ENCODE assay signal across 10 cellular contexts in the genomic region with DNA sequence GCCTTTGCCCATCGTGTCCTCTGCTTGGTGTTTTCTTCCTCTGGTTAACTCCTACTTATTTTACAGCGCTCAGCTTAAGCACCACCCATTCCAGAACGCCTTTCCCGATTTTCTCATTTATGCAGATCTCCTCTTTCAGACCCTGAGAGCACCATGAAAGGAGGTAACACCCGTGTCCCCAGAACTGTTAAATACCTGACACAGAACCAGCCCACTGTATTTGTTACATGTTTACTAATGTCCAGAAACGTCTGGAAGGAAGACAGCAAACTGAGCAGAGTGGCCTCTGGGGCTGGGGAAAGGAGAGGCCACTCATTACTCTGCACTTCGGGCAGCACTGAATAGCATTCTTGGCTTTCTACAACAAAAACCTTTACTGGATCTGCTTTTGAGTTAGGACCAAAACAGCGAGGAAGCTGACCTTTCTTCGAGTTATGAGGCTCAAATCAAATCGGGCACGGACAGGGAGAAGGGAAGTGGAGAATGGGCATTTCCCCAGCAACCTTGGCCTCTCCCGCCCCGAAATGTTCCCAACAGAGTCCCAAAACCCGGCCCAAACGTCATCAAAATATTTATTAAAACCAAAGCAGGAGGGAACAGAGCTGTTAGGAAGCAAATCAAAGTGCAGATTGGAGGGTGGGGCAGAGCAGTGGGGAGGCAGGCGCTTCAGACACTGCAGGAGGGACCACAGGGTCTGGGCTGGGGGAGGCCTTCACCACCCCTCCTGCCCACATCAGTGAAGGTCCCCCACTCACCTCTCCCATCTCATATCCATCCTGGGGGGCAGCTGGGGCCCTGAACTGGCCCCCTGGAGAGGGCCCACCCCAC. TPM values are rescaled to one million over a fixed set of nuclear protein-coding genes. Genes with fewer than 3 reads are reported as not detected.
DNase-seq lines count a peak whose midpoint lies in the region; ATAC-seq and TF ChIP-seq lines count a peak whose summit lies in the region.
"Had no signal": no experiment of that assay in that cellular context is flagged by ENCODE, and none has a peak within 500 bp of the region (broad histone marks: within the 10 kb centered on the region; RNA-seq: fewer than 3 reads in every experiment).

No MANE protein-coding gene starts in this region.

- peaks cover 6% of the 10 kb centered on the region for H3K36me3 ChIP-seq in lower lobe of right lung

- ATAC-seq in lower lobe of right lung (peak; percentile 1 to 15), HG02884 (IDR thresholded peaks at IDR 0.05; ENCODE audit: unreplicated experiment) (no peak)

- H3K9me3 Mint-ChIP-seq in activated T-cell treated with anti-CD3 and anti-CD28 coated beads, Interleukin-2, amount 50 U/mL, for 24 hours = no peaks in the 10 kb centered on the region
- H3K9me3 Mint-ChIP-seq in type B pancreatic cell = no peaks in the 10 kb centered on the region

- H3K4me3 ChIP-seq in astrocyte of the spinal cord (ENCODE audit: low read depth, low read length) (peak overlapping the region; percentile 49), lower lobe of right lung (peak overlapping the region; percentile 67)

- no peaks in the 10 kb centered on the region for H3K27me3 Mint-ChIP-seq in activated T-cell treated with anti-CD3 and anti-CD28 coated beads, Interleukin-2, amount 50 U/mL, for 24 hours
- H3K27me3 Mint-ChIP-seq in type B pancreatic cell = no peaks in the 10 kb centered on the region

- DNase-seq in activated T-cell treated with anti-CD3 and anti-CD28 coated beads, Interleukin-2, amount 50 U/mL, for 24 hours = no peak
- DNase-seq in activated T-cell treated with anti-CD3 and anti-CD28 coated beads for 4 hours (no peak), astrocyte of the spinal cord (ENCODE audit: low read depth, low spot score) (no peak), lower lobe of right lung (no peak), type B pancreatic cell (ENCODE audit: extremely low spot score, unreplicated experiment) (no peak), NCI-H1694 (lab: John Stamatoyannopoulos, UW) (no peak), D341Med (ENCODE audit: low spot score) (no peak)

- H3K27me3 ChIP-seq in lower lobe of right lung (ENCODE audit: low read depth) = no peaks in the 10 kb centered on the region

- peak overlapping the region; percentile 56 for H3K4me3 Mint-ChIP-seq in activated T-cell treated with anti-CD3 and anti-CD28 coated beads, Interleukin-2, amount 50 U/mL, for 24 hours
- peak overlapping the region; percentile 85 for H3K4me3 Mint-ChIP-seq in type B pancreatic cell

- in situ Hi-C loops in astrocyte of the spinal cord (cut with HindIII; ENCODE audit: low sequenced_read_pairs) = no loop called here

- TF ChIP-seq CTCF in astrocyte of the spinal cord (IDR thresholded peaks at IDR 0.05; ENCODE audit: low read depth, low read length) = no peak
- TF ChIP-seq CTCF in lower lobe of right lung (IDR thresholded peaks at IDR 0.05) = no peak
- TF ChIP-seq CTCF in type B pancreatic cell (conservative IDR thresholded peaks at IDR 0.05) = no peak

- no peaks in the 10 kb centered on the region for H3K9me3 ChIP-seq in lower lobe of right lung

- peak overlapping the region; percentile 83 for H3K27ac ChIP-seq in lower lobe of right lung

- H3K4me1 Mint-ChIP-seq in activated T-cell treated with anti-CD3 and anti-CD28 coated beads, Interleukin-2, amount 50 U/mL, for 24 hours (ENCODE audit: low read depth) = peaks cover 48% of the 10 kb centered on the region
- peaks cover 39% of the 10 kb centered on the region for H3K4me1 Mint-ChIP-seq in type B pancreatic cell (ENCODE audit: unreplicated experiment)

- H3K4me1 ChIP-seq in lower lobe of right lung = peaks cover 36% of the 10 kb centered on the region

- peak overlapping the region; percentile 76 for H3K27ac Mint-ChIP-seq in activated T-cell treated with anti-CD3 and anti-CD28 coated beads, Interleukin-2, amount 50 U/mL, for 24 hours
- H3K27ac Mint-ChIP-seq in type B pancreatic cell = peak overlapping the region; percentile 79

- intact Hi-C loops in lower lobe of right lung (cut with DNase I) = no loop called here

- peaks cover 60% of the 10 kb centered on the region for H3K36me3 Mint-ChIP-seq in activated T-cell treated with anti-CD3 and anti-CD28 coated beads, Interleukin-2, amount 50 U/mL, for 24 hours (ENCODE audit: low read depth)
- peaks cover 8% of the 10 kb centered on the region for H3K36me3 Mint-ChIP-seq in type B pancreatic cell

RNA-seq across cellular contexts. Expression of a gene that starts 1.1 kb away (rescaled TPM):
- 60.3 TPM for total RNA-seq in lower lobe of right lung
- 67.4 and 68.2 TPM in 2 replicates for total RNA-seq in type B pancreatic cell (ENCODE audit: low replicate concordance)

RNA-seq across cellular contexts. Expression of a gene that starts 8.6 kb away (rescaled TPM):
- total RNA-seq in lower lobe of right lung (1.3 TPM), type B pancreatic cell (ENCODE audit: low replicate concordance) (1.7 and 2.6 TPM in 2 replicates)
- total RNA-seq: SK-MEL-5 had no signal

RNA-seq across cellular contexts. Expression of a gene that starts 10.8 kb away (rescaled TPM):
- total RNA-seq in lower lobe of right lung (3.9 TPM), type B pancreatic cell (ENCODE audit: low replicate concordance) (20.7 and 32.8 TPM in 2 replicates)

RNA-seq across cellular contexts. Expression of a gene that starts 13.2 kb away (rescaled TPM):
- total RNA-seq in lower lobe of right lung = not detected
- total RNA-seq in type B pancreatic cell (ENCODE audit: low replicate concordance) = 0.29 and 0.82 TPM in 2 replicates
- total RNA-seq: mesenteric fat pad, SK-MEL-5 had no signal

RNA-seq across cellular contexts. Expression of a gene that starts 44.8 kb away (rescaled TPM):
- total RNA-seq in lower lobe of right lung (60.5 TPM), type B pancreatic cell (ENCODE audit: low replicate concordance) (10.3 and 12.2 TPM in 2 replicates)
